Comparison of ENCODE assay signal across 17 cellular contexts in the genomic region with DNA sequence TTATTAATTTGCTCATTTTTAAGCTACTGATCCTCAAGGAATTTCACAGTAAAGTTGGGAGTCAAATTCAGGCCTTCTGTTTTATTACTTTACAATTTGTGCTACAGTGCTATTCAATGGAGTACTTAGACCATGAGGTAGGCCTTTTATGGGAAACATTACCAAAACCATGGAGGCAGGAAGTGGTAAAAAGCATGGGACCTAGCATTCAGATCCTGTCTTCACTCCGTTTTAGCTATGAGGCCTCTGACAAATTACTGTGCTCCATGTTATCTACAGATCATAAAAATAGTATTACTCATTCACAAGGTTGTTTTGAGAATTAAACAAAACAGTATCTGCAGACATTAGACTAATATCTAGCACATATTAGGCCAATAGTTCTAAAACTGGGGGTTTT.
"Had no signal": no experiment of that assay in that cellular context is flagged by ENCODE, and none has a peak within 500 bp of the region (broad histone marks: within the 10 kb centered on the region; RNA-seq: fewer than 3 reads in every experiment).

No MANE protein-coding gene starts in this region.

- H3K9me3 ChIP-seq: ovary, sigmoid colon, stomach, testis, upper lobe of left lung had no signal

- DNase-seq: activated CD4-positive, alpha-beta T cell treated with anti-CD3 and anti-CD28 coated beads, Interleukin-2, amount 50 U/mL, for 1 hour; activated naive CD4-positive, alpha-beta T cell; activated naive CD8-positive, alpha-beta T cell treated with anti-CD3 and anti-CD28 coated beads, Interleukin-2, amount 10 ng/mL, durations not matched to agents 7 days and 5 days; aorta; dermis blood vessel endothelial cell; effector memory CD8-positive, alpha-beta T cell; midbrain; ovary; sigmoid colon; stimulated activated CD4-positive, alpha-beta T cell treated with anti-CD3 and anti-CD28 coated beads, Interleukin-12 subunit alpha, Interleukin-12 subunit beta, amount 100 ng/mL, for 4 hours; stimulated activated CD4-positive, alpha-beta T cell treated with anti-CD3 and anti-CD28 coated beads, Interleukin-2, amount 100 ng/mL, for 24 hours; stomach; testis; upper lobe of left lung had no signal

- ATAC-seq: activated CD4-positive, CD25-positive, alpha-beta regulatory T cell treated with anti-CD3 and anti-CD28 coated beads, Interleukin-2, amount 50 U/mL, for 24 hours; effector memory CD8-positive, alpha-beta T cell had no signal

- H3K27ac ChIP-seq: ovary, sigmoid colon, stomach, testis, upper lobe of left lung had no signal

- H3K36me3 ChIP-seq: ovary, sigmoid colon, stomach, upper lobe of left lung had no signal

- FAIRE-seq: islet of Langerhans had no signal

- H3K4me3 ChIP-seq: lung, ovary, sigmoid colon, stomach, testis, upper lobe of left lung had no signal
